1 cellular context compared by ENCODE assay signal in the genomic region with DNA sequence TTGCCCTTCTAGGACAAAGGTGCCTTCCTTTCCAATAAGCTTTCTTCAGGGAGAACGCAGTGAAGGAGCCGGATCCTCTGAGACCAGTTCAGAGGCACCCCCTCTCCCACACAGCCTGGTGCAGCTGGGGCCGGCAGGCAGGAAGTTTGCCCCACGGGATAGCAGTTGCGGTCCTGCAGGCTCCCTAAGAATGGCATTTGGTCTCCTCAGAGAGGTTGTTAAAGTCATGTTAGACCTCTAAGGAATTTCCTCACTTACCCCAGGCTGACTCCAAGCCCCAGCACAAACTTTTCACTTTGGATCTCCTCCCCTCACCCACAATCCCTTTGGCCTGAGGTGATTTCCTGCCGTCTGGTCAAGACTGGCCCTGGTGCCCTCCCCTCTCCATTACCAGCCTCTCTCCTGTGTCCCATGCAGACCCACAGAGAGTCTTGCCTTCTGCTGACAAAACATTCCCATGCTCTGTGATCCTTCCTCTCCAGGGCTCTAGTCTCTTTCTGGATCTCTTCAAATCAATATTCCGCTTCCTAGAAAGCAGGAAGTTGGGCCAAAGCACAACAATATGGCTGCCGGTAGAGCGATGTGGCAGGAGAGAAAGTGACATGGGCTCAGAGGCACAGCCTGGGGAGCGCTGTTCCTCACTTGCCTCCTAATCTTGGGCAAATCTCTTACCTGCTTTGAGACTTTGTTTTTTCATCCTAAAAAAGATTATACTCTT.
TF ChIP-seq lines count a peak whose summit lies in the region.

No MANE protein-coding gene starts in this region.

TF ChIP-seq in IMR-90, 13 proteins besides CTCF, POLR2A, EP300 and RAD21:
- TF ChIP-seq SMC3 (IDR thresholded peaks at IDR 0.05; ENCODE audit: low read depth, low read length), result no peak
- TF ChIP-seq NFE2L2 (IDR thresholded peaks at IDR 0.05; ENCODE audit: low read depth, low read length), result no peak
- TF ChIP-seq MAFK (IDR thresholded peaks at IDR 0.05; ENCODE audit: low read depth, low read length), result no peak
- TF ChIP-seq MAZ (IDR thresholded peaks at IDR 0.05; ENCODE audit: borderline replicate concordance, low read depth, low read length), result no peak
- TF ChIP-seq, protein P1, sequence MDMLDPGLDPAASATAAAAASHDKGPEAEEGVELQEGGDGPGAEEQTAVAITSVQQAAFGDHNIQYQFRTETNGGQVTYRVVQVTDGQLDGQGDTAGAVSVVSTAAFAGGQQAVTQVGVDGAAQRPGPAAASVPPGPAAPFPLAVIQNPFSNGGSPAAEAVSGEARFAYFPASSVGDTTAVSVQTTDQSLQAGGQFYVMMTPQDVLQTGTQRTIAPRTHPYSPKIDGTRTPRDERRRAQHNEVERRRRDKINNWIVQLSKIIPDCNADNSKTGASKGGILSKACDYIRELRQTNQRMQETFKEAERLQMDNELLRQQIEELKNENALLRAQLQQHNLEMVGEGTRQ (IDR thresholded peaks at IDR 0.05; ENCODE audit: low read depth, low read length), result no peak
- TF ChIP-seq CEBPB (IDR thresholded peaks at IDR 0.05; ENCODE audit: low read depth, low read length), result no peak
- TF ChIP-seq CHD1 (IDR thresholded peaks at IDR 0.05; ENCODE audit: low read depth, low read length), result no peak
- no peak for TF ChIP-seq FOS (IDR thresholded peaks at IDR 0.05; ENCODE audit: low read depth, low read length)
- TF ChIP-seq RFX5 (IDR thresholded peaks at IDR 0.05; ENCODE audit: low read depth, low read length), result no peak
- no peak for TF ChIP-seq RCOR1 (IDR thresholded peaks at IDR 0.05; ENCODE audit: insufficient replicate concordance, low read length)
- TF ChIP-seq BHLHE40 (IDR thresholded peaks at IDR 0.05; ENCODE audit: low read depth, low read length), result no peak
- TF ChIP-seq MXI1 (IDR thresholded peaks at IDR 0.05; ENCODE audit: borderline replicate concordance, low read depth, low read length), result no peak
- TF ChIP-seq, protein P2, sequence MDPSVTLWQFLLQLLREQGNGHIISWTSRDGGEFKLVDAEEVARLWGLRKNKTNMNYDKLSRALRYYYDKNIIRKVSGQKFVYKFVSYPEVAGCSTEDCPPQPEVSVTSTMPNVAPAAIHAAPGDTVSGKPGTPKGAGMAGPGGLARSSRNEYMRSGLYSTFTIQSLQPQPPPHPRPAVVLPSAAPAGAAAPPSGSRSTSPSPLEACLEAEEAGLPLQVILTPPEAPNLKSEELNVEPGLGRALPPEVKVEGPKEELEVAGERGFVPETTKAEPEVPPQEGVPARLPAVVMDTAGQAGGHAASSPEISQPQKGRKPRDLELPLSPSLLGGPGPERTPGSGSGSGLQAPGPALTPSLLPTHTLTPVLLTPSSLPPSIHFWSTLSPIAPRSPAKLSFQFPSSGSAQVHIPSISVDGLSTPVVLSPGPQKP (IDR thresholded peaks at IDR 0.05; ENCODE audit: borderline replicate concordance, low read depth, low read length), result no peak
